In genomic region chr10:119495061-119495505, GRCh38 we compare ENCODE assay signal across 14 cellular contexts. TPM values are rescaled to one million over a fixed set of nuclear protein-coding genes. Genes with fewer than 3 reads are reported as not detected.
DNase-seq lines count a peak whose midpoint lies in the region; ATAC-seq and TF ChIP-seq lines count a peak whose summit lies in the region.
"Had no signal": no experiment of that assay in that cellular context is flagged by ENCODE, and none has a peak within 500 bp of the region (broad histone marks: within the 10 kb centered on the region; RNA-seq: fewer than 3 reads in every experiment).

No MANE protein-coding gene starts in this region.

- H3K9me3 ChIP-seq in AG04450 (ENCODE audit: control insufficient read depth, insufficient read depth, low read length) (no peaks in the 10 kb centered on the region), Karpas-422 (ENCODE audit: low read length) (no peaks in the 10 kb centered on the region)
- H3K9me3 ChIP-seq in CD8-positive, alpha-beta memory T cell (ENCODE audit: low read length), result no peaks in the 10 kb centered on the region

- peaks cover 51% of the 10 kb centered on the region for H3K4me1 ChIP-seq in CD8-positive, alpha-beta memory T cell (ENCODE audit: insufficient read depth, low read length)
- H3K4me1 ChIP-seq in Karpas-422 (ENCODE audit: low read length), result peaks cover 1% of the 10 kb centered on the region; the same call in 1 of the 2 replicates

- POLR2A ChIA-PET in AG04450 (lab: Yijun Ruan, JAX), result no interaction called here
- POLR2A ChIA-PET in CD8-positive, alpha-beta memory T cell (lab: Charles Lee), result interaction anchor here (0.8 to 1.0 kb wide), 2 partner anchors 17 to 23 kb away, joined by 3 to 4 read pairs; no protein-coding TSS in a partner anchor

- peak overlapping the region in 7 of 8 donors; percentile 56 to 94 (median 90) for H3K27ac Mint-ChIP-seq in CD8-positive, alpha-beta memory T cell
- H3K27ac Mint-ChIP-seq in activated naive CD8-positive, alpha-beta T cell treated with anti-CD3 and anti-CD28 coated beads for 36 hours, result peak overlapping the region; percentile 46
- H3K27ac Mint-ChIP-seq in natural killer cell treated with Interleukin-12 subunit alpha and Interleukin-12 subunit beta and Interleukin-15 and Interleukin-18, amount 100 ng/mL, for 72 hours, result peak overlapping the region; percentile 35 to 84

- no peaks in the 10 kb centered on the region for H3K27me3 Mint-ChIP-seq in CD8-positive, alpha-beta memory T cell
- H3K27me3 Mint-ChIP-seq in activated naive CD8-positive, alpha-beta T cell treated with anti-CD3 and anti-CD28 coated beads for 36 hours, result no peaks in the 10 kb centered on the region
- H3K27me3 Mint-ChIP-seq in natural killer cell treated with Interleukin-12 subunit alpha and Interleukin-12 subunit beta and Interleukin-15 and Interleukin-18, amount 100 ng/mL, for 72 hours, result no peaks in the 10 kb centered on the region

- H3K9ac ChIP-seq in Karpas-422 (ENCODE audit: low read length), result no peak overlapping the region

- no peak for TF ChIP-seq CTCF in AG04450 (IDR thresholded peaks at IDR 0.05; ENCODE audit: low read depth, low read length)

- peak overlapping the region in 1 of 7 donors; percentile 43 for H3K4me3 Mint-ChIP-seq in CD8-positive, alpha-beta memory T cell
- no peak overlapping the region for H3K4me3 Mint-ChIP-seq in activated naive CD8-positive, alpha-beta T cell treated with anti-CD3 and anti-CD28 coated beads for 36 hours
- H3K4me3 Mint-ChIP-seq in natural killer cell treated with Interleukin-12 subunit alpha and Interleukin-12 subunit beta and Interleukin-15 and Interleukin-18, amount 100 ng/mL, for 72 hours, result no peak overlapping the region
- H3K4me3 Mint-ChIP-seq: CD14-positive monocyte had no signal

- H3K9me2 ChIP-seq in Karpas-422 (replicated peaks; ENCODE audit: insufficient read depth, low read length), result no peaks in the 10 kb centered on the region

- no peaks in the 10 kb centered on the region for H3K27me3 ChIP-seq in AG04450 (ENCODE audit: control insufficient read depth, insufficient read depth, low read length)
- H3K27me3 ChIP-seq in CD8-positive, alpha-beta memory T cell (ENCODE audit: insufficient read depth, low read length, poor library complexity, severe bottlenecking), result no peaks in the 10 kb centered on the region
- no peaks in the 10 kb centered on the region for H3K27me3 ChIP-seq in Karpas-422 (ENCODE audit: low read length)

- CTCF ChIA-PET in AG04450 (lab: Charles Lee), result interaction anchor here (1.3 kb wide), 1 partner anchor 50 kb away, joined by 4 read pairs; no protein-coding TSS in a partner anchor
- CTCF ChIA-PET in CD8-positive, alpha-beta memory T cell (lab: Charles Lee), result interaction anchor here (1.0 to 2.2 kb wide), 3 partner anchors 9 to 286 kb away, joined by 3 to 11 read pairs (median 3); partner anchors contain the start of gene RGS10

- DNase-seq in AG04450 (ENCODE audit: low read depth, low spot score) (no peak), Karpas-422 (no peak), NCI-H345 treated with DMSO at 0.1 percent for 48 hours (lab: John Stamatoyannopoulos, UW; ENCODE audit: unreplicated experiment) (no peak), NCI-H69 (lab: John Stamatoyannopoulos, UW) (no peak)
- DNase-seq in CD8-positive, alpha-beta memory T cell, result no peak
- no peak for DNase-seq in activated naive CD8-positive, alpha-beta T cell treated with anti-CD3 and anti-CD28 coated beads for 36 hours
- DNase-seq in natural killer cell treated with Interleukin-12 subunit alpha and Interleukin-12 subunit beta and Interleukin-15 and Interleukin-18, amount 100 ng/mL, for 72 hours (ENCODE audit: low spot score), result no peak
- DNase-seq: activated gamma-delta T cell treated with Interleukin-2 at 50 U/mL for 16 hours; NCI-H1092 treated with DMSO at 0.1 percent for 48 hours; NCI-H2227 treated with DMSO at 0.1 percent for 48 hours; retina; stimulated activated CD4-positive, alpha-beta T cell treated with anti-CD3 and anti-CD28 coated beads, Interleukin-2, amount 100 ng/mL, for 48 hours had no signal

- peaks cover 45 to 71% (median 58%) of the 10 kb centered on the region in 3 donors for H3K4me1 Mint-ChIP-seq in CD8-positive, alpha-beta memory T cell
- H3K4me1 Mint-ChIP-seq in activated naive CD8-positive, alpha-beta T cell treated with anti-CD3 and anti-CD28 coated beads for 36 hours, result peaks cover 80% of the 10 kb centered on the region
- H3K4me1 Mint-ChIP-seq in natural killer cell treated with Interleukin-12 subunit alpha and Interleukin-12 subunit beta and Interleukin-15 and Interleukin-18, amount 100 ng/mL, for 72 hours (ENCODE audit: low read depth in 2 of 2), result peaks cover 23 to 24% of the 10 kb centered on the region in 2 donors

- peaks cover 6% of the 10 kb centered on the region for H3K36me3 ChIP-seq in CD8-positive, alpha-beta memory T cell (ENCODE audit: insufficient read depth, low read length)
- H3K36me3 ChIP-seq in Karpas-422 (ENCODE audit: insufficient read depth, low read length), result no peaks in the 10 kb centered on the region

- H3K36me3 Mint-ChIP-seq in CD8-positive, alpha-beta memory T cell, result peaks cover 0 to 17% (median 3%) of the 10 kb centered on the region in 3 donors
- H3K36me3 Mint-ChIP-seq in activated naive CD8-positive, alpha-beta T cell treated with anti-CD3 and anti-CD28 coated beads for 36 hours, result peaks cover 47% of the 10 kb centered on the region
- H3K36me3 Mint-ChIP-seq in natural killer cell treated with Interleukin-12 subunit alpha and Interleukin-12 subunit beta and Interleukin-15 and Interleukin-18, amount 100 ng/mL, for 72 hours, result no peaks in the 10 kb centered on the region

- peak overlapping the region; percentile 65 for H3K27ac ChIP-seq in AG04450 (ENCODE audit: low read depth, low read length)
- no peak overlapping the region for H3K27ac ChIP-seq in CD8-positive, alpha-beta memory T cell (ENCODE audit: low read depth, low read length)
- H3K27ac ChIP-seq in Karpas-422 (ENCODE audit: low read length), result no peak overlapping the region

- no peak for ATAC-seq in natural killer cell treated with Interleukin-12 subunit alpha and Interleukin-12 subunit beta and Interleukin-15 and Interleukin-18, amount 100 ng/mL, for 72 hours
- no peak for ATAC-seq in HG03469 (IDR thresholded peaks at IDR 0.05; ENCODE audit: unreplicated experiment)

- H4K20me1 ChIP-seq in Karpas-422 (ENCODE audit: insufficient read depth, low read depth, low read length), result no peaks in the 10 kb centered on the region

- H2AFZ ChIP-seq in Karpas-422 (ENCODE audit: low read length), result no peak overlapping the region

- no peak overlapping the region for H3K4me2 ChIP-seq in Karpas-422 (ENCODE audit: low read depth, low read length, poor library complexity, severe bottlenecking)

- H3K4me3 ChIP-seq in AG04450 (ENCODE audit: low read depth, low read length) (no peak overlapping the region), Karpas-422 (ENCODE audit: low read length) (no peak overlapping the region)
- no peak overlapping the region for H3K4me3 ChIP-seq in CD8-positive, alpha-beta memory T cell (ENCODE audit: low read length)

- no peaks in the 10 kb centered on the region for H3K79me2 ChIP-seq in Karpas-422 (ENCODE audit: low read length)

- H3K9me3 Mint-ChIP-seq in CD8-positive, alpha-beta memory T cell, result no peaks in the 10 kb centered on the region
- H3K9me3 Mint-ChIP-seq in activated naive CD8-positive, alpha-beta T cell treated with anti-CD3 and anti-CD28 coated beads for 36 hours, result no peaks in the 10 kb centered on the region
- no peaks in the 10 kb centered on the region for H3K9me3 Mint-ChIP-seq in natural killer cell treated with Interleukin-12 subunit alpha and Interleukin-12 subunit beta and Interleukin-15 and Interleukin-18, amount 100 ng/mL, for 72 hours
- H3K9me3 Mint-ChIP-seq: CD14-positive monocyte had no signal

RNA-seq across cellular contexts. Expression of gene RGS10, which starts 47.4 kb away (rescaled TPM):
- 174 and 219 TPM in 2 replicates for polyA plus RNA-seq in AG04450 (2011; rRNA removed)
- polyA minus RNA-seq in AG04450 (2011; rRNA and poly(A)+ RNA removed), result 49.0 and 52.5 TPM in 2 replicates
- total RNA-seq in CD8-positive, alpha-beta memory T cell, result 100 to 1,000 TPM; 127 to 130 TPM
- 182 TPM for polyA plus RNA-seq in CD8-positive, alpha-beta memory T cell
- total RNA-seq in activated naive CD8-positive, alpha-beta T cell treated with anti-CD3 and anti-CD28 coated beads for 36 hours, result 100 to 1,000 TPM; 273 to 294 TPM
- total RNA-seq in natural killer cell treated with Interleukin-12 subunit alpha and Interleukin-12 subunit beta and Interleukin-15 and Interleukin-18, amount 100 ng/mL, for 72 hours, result 10 to 100 TPM; 23.0 to 26.1 TPM
- 54.5 and 78.0 TPM in 2 replicates for total RNA-seq in Karpas-422 (2014; rRNA removed; shearing (Covaris generic); ENCODE audit: low replicate concordance)
